Comparison of ENCODE assay signal across 24 cellular contexts in the genomic region with DNA sequence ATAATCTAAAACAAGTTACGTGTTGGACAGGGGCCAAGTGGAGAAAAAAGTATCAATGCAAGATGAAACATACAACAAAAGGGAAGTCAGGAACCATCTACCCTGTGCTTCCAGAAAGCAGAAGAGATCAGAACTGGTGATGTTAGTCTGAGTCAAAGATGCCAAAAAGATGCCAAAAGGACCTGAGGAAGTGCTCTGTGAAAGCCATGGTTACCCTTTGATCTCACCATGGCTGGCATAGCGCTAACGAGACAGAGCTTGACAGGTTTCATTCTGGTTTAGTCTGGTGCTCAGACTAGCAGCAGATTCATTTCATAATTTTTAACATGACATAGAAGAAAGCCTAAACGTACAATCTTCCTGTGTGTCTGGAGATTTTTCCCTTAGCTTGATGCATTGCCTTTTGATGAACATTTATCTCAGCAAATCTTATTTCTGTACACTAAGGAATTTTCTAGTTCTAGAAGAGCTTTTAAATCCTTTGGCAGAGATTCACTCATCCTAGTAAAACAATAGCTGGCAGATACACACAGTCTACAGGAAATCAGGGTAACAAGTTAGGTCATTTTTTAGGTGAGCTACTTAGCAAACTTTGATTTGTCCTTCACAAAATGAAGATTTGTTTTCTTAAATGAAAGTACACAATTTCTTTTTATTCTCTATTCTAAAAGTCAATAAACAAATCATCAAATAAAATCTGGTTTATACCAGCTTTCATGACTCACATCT.
DNase-seq lines count a peak whose midpoint lies in the region; ATAC-seq, FAIRE-seq and TF ChIP-seq lines count a peak whose summit lies in the region.
"Had no signal": no experiment of that assay in that cellular context is flagged by ENCODE, and none has a peak within 500 bp of the region (broad histone marks: within the 10 kb centered on the region; RNA-seq: fewer than 3 reads in every experiment).

No MANE protein-coding gene starts in this region.

- 58% methylated on average over 4 of the region's 4 CpGs for WGBS in right cardiac atrium
- 6% methylated on average over 4 of the region's 4 CpGs for WGBS in GM12878 (ENCODE audit: insufficient coverage, insufficient replicate concordance, low lambda C conversion rate, missing lambda C conversion rate)

- no peaks in the 10 kb centered on the region for H3K9me3 ChIP-seq in right cardiac atrium (ENCODE audit: control insufficient read depth, low read length)
- no peaks in the 10 kb centered on the region for H3K9me3 ChIP-seq in GM12878 (replicated peaks; ENCODE audit: control insufficient read depth, insufficient read depth, low read length)
- H3K9me3 ChIP-seq in kidney (ENCODE audit: control insufficient read depth in 1 of 2, low read length in 2 of 2): no peaks in the 10 kb centered on the region
- no peaks in the 10 kb centered on the region for H3K9me3 ChIP-seq in skeletal muscle satellite cell (replicated peaks; ENCODE audit: low read length)
- H3K9me3 ChIP-seq: mucosa of descending colon, neutrophil had no signal

- TF ChIP-seq RAD21 in GM12878 (IDR thresholded peaks at IDR 0.05; ENCODE audit: insufficient read depth, low read depth, low read length): no peak

- H4K20me1 ChIP-seq in GM12878 (ENCODE audit: control insufficient read depth, insufficient read depth): no peaks in the 10 kb centered on the region

- no peak for TF ChIP-seq EP300 in GM12878 (IDR thresholded peaks at IDR 0.05; ENCODE audit: borderline replicate concordance in 1 of 2, control insufficient read depth in 1 of 2, low read depth in 2 of 2, low read length in 2 of 2)

- SMC1A ChIA-PET in GM12878 (lab: Charles Lee; ENCODE audit: uncharacterized antibody, unreplicated experiment): interaction anchor here (0.7 to 1.4 kb wide), 5 partner anchors 11 to 538 kb away, joined by 3 read pairs; no protein-coding TSS in a partner anchor

- intact Hi-C loops in right cardiac atrium (cut with DNase I): no loop called here
- intact Hi-C loops in Right ventricle myocardium inferior (cut with DNase I): no loop called here
- intact Hi-C loops in GM12878 (cut with micrococcal nuclease; ENCODE audit: unreplicated experiment): no loop called here
- intact Hi-C loops in kidney (cut with DNase I): no loop called here

- no peak overlapping the region for H3K4me3 ChIP-seq in right cardiac atrium (ENCODE audit: low read length)
- H3K4me3 ChIP-seq in GM12878: no peak overlapping the region
- no peak overlapping the region for H3K4me3 ChIP-seq in kidney (ENCODE audit: low read length in 2 of 2)
- H3K4me3 ChIP-seq in skeletal muscle satellite cell (ENCODE audit: low read length): no peak overlapping the region
- H3K4me3 ChIP-seq: dorsolateral prefrontal cortex, mucosa of descending colon had no signal

- no peak overlapping the region for H2AFZ ChIP-seq in GM12878 (ENCODE audit: control insufficient read depth, low read depth, low read length)

- no peak for FAIRE-seq in GM12878 (lab: Jason Lieb, UNC)
- FAIRE-seq in kidney (lab: Jason Lieb, UNC): peak; percentile 82
- FAIRE-seq: TTC549 had no signal

- no peak for DNase-seq in right cardiac atrium
- no peak for DNase-seq in Right ventricle myocardium inferior (ENCODE audit: missing footprints)
- DNase-seq in GM12878 (ENCODE audit: low read depth, low spot score): no peak
- DNase-seq in kidney: no peak
- DNase-seq in activated naive CD4-positive, alpha-beta T cell treated with Interleukin-2 at 50 U/mL for 16 hours: no peak
- no peak for DNase-seq in hepatic stellate cell (ENCODE audit: low spot score)
- no peak for DNase-seq in OCI-M1 (lab: John Stamatoyannopoulos, UW)
- DNase-seq: activated CD4-positive, alpha-beta T cell treated with anti-CD3 and anti-CD28 coated beads for 48 hours; activated CD8-positive, alpha-beta memory T cell treated with anti-CD3 and anti-CD28 coated beads, Interleukin-2, amount 10 ng/mL, durations not matched to agents 7 days and 5 days; activated naive CD8-positive, alpha-beta T cell treated with anti-CD3 and anti-CD28 coated beads, Interleukin-2, amount 10 ng/mL, durations not matched to agents 7 days and 5 days; CD4-positive, CD25-positive, alpha-beta regulatory T cell; dorsolateral prefrontal cortex; left colon; mucosa of descending colon; NCI-H1105 treated with DMSO at 0.1 percent for 48 hours; NCI-H524 treated with DMSO at 0.1 percent for 48 hours; retina had no signal

- H3K27me3 ChIP-seq in right cardiac atrium (ENCODE audit: control insufficient read depth, insufficient read depth) (no peaks in the 10 kb centered on the region), GM12878 (replicated peaks in 1 of 2; ENCODE audit: control insufficient read depth in 2 of 2, insufficient read depth in 2 of 2, low read length in 1 of 2) (no peaks in the 10 kb centered on the region), skeletal muscle satellite cell (ENCODE audit: control insufficient read depth, insufficient read depth, low read length) (no peaks in the 10 kb centered on the region)
- H3K27me3 ChIP-seq: dorsolateral prefrontal cortex, neutrophil had no signal

- H3K9ac ChIP-seq in GM12878 (ENCODE audit: control insufficient read depth, insufficient read depth, low read length) (no peak overlapping the region), kidney (ENCODE audit: low read length in 2 of 2) (no peak overlapping the region), skeletal muscle satellite cell (ENCODE audit: low read depth, low read length) (peak overlapping the region; percentile 12)
- H3K9ac ChIP-seq: KMS-11 had no signal

- H3K79me2 ChIP-seq in GM12878 (ENCODE audit: control insufficient read depth, insufficient read depth, low read length): no peaks in the 10 kb centered on the region

- in situ Hi-C loops in GM12878 (cut with MboI): no loop called here

- TF ChIP-seq CTCF in GM12878 (IDR thresholded peaks at IDR 0.05 in 2 of 3, conservative IDR thresholded peaks at IDR 0.05 in 1 of 3; ENCODE audit: control insufficient read depth in 2 of 3, extremely low read depth in 1 of 3, insufficient read depth in 1 of 3, low read depth in 3 of 3, low read length in 3 of 3) (no peak), kidney (IDR thresholded peaks at IDR 0.05; ENCODE audit: borderline replicate concordance, extremely low read depth, insufficient read depth) (no peak)

- BruUV-seq in GM12878 (replicated peaks; lab: Mats Ljungman, UMichigan): no TSS peak

- ATAC-seq in right cardiac atrium (no peak), Right ventricle myocardium inferior (no peak), GM12878 (peak; percentile 60)
- ATAC-seq: activated CD8-positive, alpha-beta memory T cell treated with anti-CD3 and anti-CD28 coated beads, Interleukin-2, amount 10 ng/mL, durations not matched to agents 7 days and 5 days; activated T-helper 17 cell treated with anti-CD3 and anti-CD28 coated beads, Interleukin-2, amount 50 U/mL, for 72 hours; left colon; mucosa of descending colon had no signal

- POLR2A ChIA-PET in GM12878 (lab: Charles Lee): no interaction called here

- no peak for TF ChIP-seq POLR2A in GM12878 (IDR thresholded peaks at IDR 0.05; ENCODE audit: low read depth, low read length)

- peak overlapping the region; percentile 13 for H3K27ac ChIP-seq in right cardiac atrium (ENCODE audit: low read length)
- H3K27ac ChIP-seq in GM12878 (ENCODE audit: control insufficient read depth, insufficient read depth): no peak overlapping the region
- no peak overlapping the region for H3K27ac ChIP-seq in kidney (ENCODE audit: low read depth in 2 of 2, low read length in 2 of 2)
- H3K27ac ChIP-seq: dorsolateral prefrontal cortex, epithelial cell of prostate, KMS-11, neutrophil, RWPE1 had no signal

- CTCF ChIA-PET in GM12878 (lab: Yijun Ruan, JAX): interaction anchor here (0.7 to 1.5 kb wide), 4 partner anchors 23 to 642 kb away, joined by 3 to 5 read pairs (median 4); no protein-coding TSS in a partner anchor

- H3K36me3 ChIP-seq in GM12878 (ENCODE audit: control insufficient read depth in 2 of 2, insufficient read depth in 2 of 2, low read length in 1 of 2): no peaks in the 10 kb centered on the region
- no peaks in the 10 kb centered on the region for H3K36me3 ChIP-seq in kidney (ENCODE audit: control insufficient read depth in 1 of 2, insufficient read depth in 2 of 2, low read length in 2 of 2)
- no peaks in the 10 kb centered on the region for H3K36me3 ChIP-seq in skeletal muscle satellite cell (ENCODE audit: insufficient read depth, low read length)
- H3K36me3 ChIP-seq: neutrophil had no signal

- H3K4me2 ChIP-seq in GM12878 (ENCODE audit: control insufficient read depth, insufficient read depth): no peak overlapping the region
- H3K4me2 ChIP-seq in skeletal muscle satellite cell (ENCODE audit: low read length): peak overlapping the region; percentile 10
- H3K4me2 ChIP-seq: KMS-11 had no signal

- H3K4me1 ChIP-seq in right cardiac atrium (ENCODE audit: control insufficient read depth, insufficient read depth, low read length): no peaks in the 10 kb centered on the region
- H3K4me1 ChIP-seq in GM12878 (ENCODE audit: control insufficient read depth, insufficient read depth, low read length): no peaks in the 10 kb centered on the region
- no peaks in the 10 kb centered on the region for H3K4me1 ChIP-seq in kidney (ENCODE audit: control insufficient read depth in 1 of 2, insufficient read depth in 1 of 2, low read depth in 1 of 2, low read length in 2 of 2)
- peaks cover 27% of the 10 kb centered on the region for H3K4me1 ChIP-seq in skeletal muscle satellite cell (ENCODE audit: control insufficient read depth, insufficient read depth, low read length)

- RAD21 ChIA-PET in GM12878 (lab: Charles Lee; ENCODE audit: unreplicated experiment): interaction anchor here (1.2 kb wide), 1 partner anchor 79 kb away, joined by 6 read pairs; no protein-coding TSS in a partner anchor

TF ChIP-seq in GM12878, 131 proteins besides CTCF, POLR2A, EP300 and RAD21:
- TF ChIP-seq ZSCAN29 (IDR thresholded peaks at IDR 0.05) (no peak), CBX3 (IDR thresholded peaks at IDR 0.05; ENCODE audit: borderline replicate concordance, low read depth) (no peak)
- TF ChIP-seq, protein P1, sequence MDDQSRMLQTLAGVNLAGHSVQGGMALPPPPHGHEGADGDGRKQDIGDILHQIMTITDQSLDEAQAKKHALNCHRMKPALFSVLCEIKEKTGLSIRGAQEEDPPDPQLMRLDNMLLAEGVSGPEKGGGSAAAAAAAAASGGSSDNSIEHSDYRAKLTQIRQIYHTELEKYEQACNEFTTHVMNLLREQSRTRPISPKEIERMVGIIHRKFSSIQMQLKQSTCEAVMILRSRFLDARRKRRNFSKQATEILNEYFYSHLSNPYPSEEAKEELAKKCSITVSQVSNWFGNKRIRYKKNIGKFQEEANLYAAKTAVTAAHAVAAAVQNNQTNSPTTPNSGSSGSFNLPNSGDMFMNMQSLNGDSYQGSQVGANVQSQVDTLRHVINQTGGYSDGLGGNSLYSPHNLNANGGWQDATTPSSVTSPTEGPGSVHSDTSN (IDR thresholded peaks at IDR 0.05; ENCODE audit: insufficient replicate concordance, low read depth, low read length): no peak
